ENCODE assay signal across 19 cellular contexts in the genomic region with DNA sequence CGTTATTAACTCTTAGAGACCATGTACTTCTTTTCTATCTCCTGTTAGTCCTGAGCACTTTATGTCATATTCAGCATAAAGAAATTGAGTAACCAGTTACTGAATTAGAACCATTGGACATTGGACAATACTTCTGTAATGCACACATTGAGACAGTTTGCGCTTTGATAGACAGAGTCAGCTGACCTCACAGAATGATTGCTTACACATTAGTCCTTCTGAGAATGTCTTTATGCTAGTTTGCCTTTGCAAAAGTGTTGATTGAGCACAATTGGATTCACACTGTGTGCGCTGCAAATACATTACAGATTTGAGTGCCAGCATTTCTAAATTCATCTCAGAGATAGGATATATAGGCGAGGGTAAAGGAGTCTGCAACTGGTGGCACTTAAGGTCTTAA.
"Had no signal": no experiment of that assay in that cellular context is flagged by ENCODE, and none has a peak within 500 bp of the region (broad histone marks: within the 10 kb centered on the region; RNA-seq: fewer than 3 reads in every experiment).

No MANE protein-coding gene starts in this region.

- ATAC-seq: activated T-helper 17 cell treated with anti-CD3 and anti-CD28 coated beads, Interleukin-2, amount 50 U/mL, for 72 hours; gastrocnemius medialis; heart right ventricle; naive thymus-derived CD8-positive, alpha-beta T cell; right cardiac atrium; upper lobe of right lung had no signal

- H3K9me3 ChIP-seq: gastrocnemius medialis, heart right ventricle, left ventricle myocardium inferior, testis, upper lobe of right lung had no signal

- DNase-seq: activated CD4-positive, CD25-positive, alpha-beta regulatory T cell treated with anti-CD3 and anti-CD28 coated beads, Interleukin-2, amount 50 U/mL, for 72 hours; activated naive CD4-positive, alpha-beta T cell treated with Interleukin-2 at 50 U/mL for 16 hours; aorta; cerebellar nuclear complex; endodermal cell; gastrocnemius medialis; heart right ventricle; islet precursor cell; left ventricle myocardium inferior; naive thymus-derived CD8-positive, alpha-beta T cell; right cardiac atrium; small intestine; stimulated activated CD4-positive, alpha-beta T cell treated with anti-CD3 and anti-CD28 coated beads, Interleukin-4, amount 100 ng/mL, for 24 hours; stimulated activated naive CD4-positive, alpha-beta T cell; testis; upper lobe of right lung had no signal

- H3K27me3 Mint-ChIP-seq: activated T-helper 17 cell treated with anti-CD3 and anti-CD28 coated beads, Interleukin-2, amount 50 U/mL, for 72 hours; memory B cell; naive thymus-derived CD8-positive, alpha-beta T cell had no signal

- H3K27me3 ChIP-seq: gastrocnemius medialis, heart right ventricle, testis, upper lobe of right lung had no signal

- H3K36me3 Mint-ChIP-seq: naive thymus-derived CD8-positive, alpha-beta T cell had no signal

- H3K4me3 ChIP-seq: gastrocnemius medialis, heart right ventricle, left ventricle myocardium inferior, testis, upper lobe of right lung had no signal

- H3K27ac Mint-ChIP-seq: activated T-helper 17 cell treated with anti-CD3 and anti-CD28 coated beads, Interleukin-2, amount 50 U/mL, for 72 hours; endodermal cell; memory B cell; naive thymus-derived CD8-positive, alpha-beta T cell; T-helper 2 cell treated with Interferon-gamma antibody and Interleukin-4, amounts not matched to agents 5 μg/mL and 100 μg/mL, for 36 hours had no signal

- H3K4me3 Mint-ChIP-seq: activated T-helper 17 cell treated with anti-CD3 and anti-CD28 coated beads, Interleukin-2, amount 50 U/mL, for 72 hours; endodermal cell; memory B cell; naive thymus-derived CD8-positive, alpha-beta T cell; T-helper 2 cell treated with Interferon-gamma antibody and Interleukin-4, amounts not matched to agents 5 μg/mL and 100 μg/mL, for 36 hours had no signal

- H3K9me3 Mint-ChIP-seq: activated T-helper 17 cell treated with anti-CD3 and anti-CD28 coated beads, Interleukin-2, amount 50 U/mL, for 72 hours; endodermal cell; memory B cell; naive thymus-derived CD8-positive, alpha-beta T cell; T-helper 2 cell treated with Interferon-gamma antibody and Interleukin-4, amounts not matched to agents 5 μg/mL and 100 μg/mL, for 36 hours had no signal

- H3K36me3 ChIP-seq: gastrocnemius medialis, heart right ventricle, left ventricle myocardium inferior, upper lobe of right lung had no signal

- H3K27ac ChIP-seq: gastrocnemius medialis, heart right ventricle, left ventricle myocardium inferior, testis, upper lobe of right lung had no signal
